In genomic region chr19:17989425-17990094, GRCh38 we compare ENCODE assay signal across 35 cellular contexts. TPM values are rescaled to one million over a fixed set of nuclear protein-coding genes. Genes with fewer than 3 reads are reported as not detected.
"Had no signal": no experiment of that assay in that cellular context is flagged by ENCODE, and none has a peak within 500 bp of the region (broad histone marks: within the 10 kb centered on the region; RNA-seq: fewer than 3 reads in every experiment).

No MANE protein-coding gene starts in this region.

- H3K36me3 Mint-ChIP-seq: activated CD4-positive, alpha-beta memory T cell treated with anti-CD3 and anti-CD28 coated beads for 36 hours; activated naive CD4-positive, alpha-beta T cell treated with anti-CD3 and anti-CD28 coated beads, Interleukin-2, amount 50 U/mL, for 72 hours; activated naive CD8-positive, alpha-beta T cell treated with anti-CD3 and anti-CD28 coated beads for 36 hours had no signal

- H3K4me1 ChIP-seq: adrenal gland, body of pancreas, breast epithelium had no signal

- H3K4me3 ChIP-seq: adrenal gland, body of pancreas, breast epithelium had no signal

- H3K27me3 Mint-ChIP-seq: activated CD4-positive, alpha-beta memory T cell treated with anti-CD3 and anti-CD28 coated beads for 36 hours; activated CD4-positive, alpha-beta T cell treated with anti-CD3 and anti-CD28 coated beads, Interleukin-2, amount 10 ng/mL, durations not matched to agents 7 days and 5 days; activated CD8-positive, alpha-beta T cell treated with anti-CD3 and anti-CD28 coated beads for 36 hours; activated naive CD8-positive, alpha-beta T cell treated with anti-CD3 and anti-CD28 coated beads for 36 hours; activated T-helper 17 cell treated with anti-CD3 and anti-CD28 coated beads, Interleukin-2, amount 50 U/mL, for 72 hours had no signal

- H3K9me3 Mint-ChIP-seq: activated B cell treated with CpG ODN at 0.5 μM for 24 hours; activated CD4-positive, alpha-beta memory T cell treated with anti-CD3 and anti-CD28 coated beads for 36 hours; activated CD4-positive, alpha-beta T cell treated with anti-CD3 and anti-CD28 coated beads, Interleukin-2, amount 10 ng/mL, durations not matched to agents 7 days and 5 days; activated CD8-positive, alpha-beta T cell treated with anti-CD3 and anti-CD28 coated beads for 36 hours; activated naive CD4-positive, alpha-beta T cell treated with anti-CD3 and anti-CD28 coated beads for 36 hours; activated naive CD4-positive, alpha-beta T cell treated with anti-CD3 and anti-CD28 coated beads, Interleukin-2, amount 50 U/mL, for 72 hours; activated naive CD8-positive, alpha-beta T cell treated with anti-CD3 and anti-CD28 coated beads for 36 hours; activated T-cell treated with anti-CD3 and anti-CD28 coated beads, Interleukin-2, amount 50 U/mL, for 4 hours; activated T-cell treated with anti-CD3 and anti-CD28 coated beads, Interleukin-2, amount 50 U/mL, for 72 hours; activated T-helper 1 cell treated with anti-CD3 and anti-CD28 coated beads, Interleukin-12 subunit alpha, Interleukin-12 subunit beta, Interleukin-2, Interleukin-4 antibody, amounts not matched to agents 30 ng/mL and 10 ng/mL and 1 ng/mL, durations not matched to agents 14 hours and 24 hours and 36 hours; activated T-helper 17 cell treated with anti-CD3 and anti-CD28 coated beads, Interleukin-2, amount 50 U/mL, for 72 hours; T-helper 1 cell treated with Interleukin-12 subunit alpha and Interleukin-12 subunit beta and Interleukin-4 antibody, amounts not matched to agents 30 μg/mL and 1 μg/mL, for 36 hours; T-helper 2 cell treated with Interferon-gamma antibody and Interleukin-4, amounts not matched to agents 5 μg/mL and 100 μg/mL, for 36 hours had no signal

- H3K4me1 Mint-ChIP-seq: activated B cell treated with CpG ODN at 0.5 μM for 24 hours; activated CD4-positive, alpha-beta T cell treated with anti-CD3 and anti-CD28 coated beads, Interleukin-2, amount 10 ng/mL, durations not matched to agents 7 days and 5 days; activated naive CD8-positive, alpha-beta T cell treated with anti-CD3 and anti-CD28 coated beads for 36 hours had no signal

- H3K27ac Mint-ChIP-seq: activated B cell treated with CpG ODN at 0.5 μM for 24 hours; activated CD4-positive, alpha-beta memory T cell treated with anti-CD3 and anti-CD28 coated beads for 36 hours; activated CD4-positive, alpha-beta T cell treated with anti-CD3 and anti-CD28 coated beads, Interleukin-2, amount 10 ng/mL, durations not matched to agents 7 days and 5 days; activated CD8-positive, alpha-beta T cell treated with anti-CD3 and anti-CD28 coated beads for 36 hours; activated naive CD4-positive, alpha-beta T cell treated with anti-CD3 and anti-CD28 coated beads for 36 hours; activated naive CD4-positive, alpha-beta T cell treated with anti-CD3 and anti-CD28 coated beads, Interleukin-2, amount 50 U/mL, for 72 hours; activated naive CD8-positive, alpha-beta T cell treated with anti-CD3 and anti-CD28 coated beads for 36 hours; activated T-cell treated with anti-CD3 and anti-CD28 coated beads, Interleukin-2, amount 50 U/mL, for 72 hours; activated T-helper 1 cell treated with anti-CD3 and anti-CD28 coated beads, Interleukin-12 subunit alpha, Interleukin-12 subunit beta, Interleukin-2, Interleukin-4 antibody, amounts not matched to agents 30 ng/mL and 10 ng/mL and 1 ng/mL, durations not matched to agents 14 hours and 24 hours and 36 hours; activated T-helper 17 cell treated with anti-CD3 and anti-CD28 coated beads, Interleukin-2, amount 50 U/mL, for 72 hours; T-helper 1 cell treated with Interleukin-12 subunit alpha and Interleukin-12 subunit beta and Interleukin-4 antibody, amounts not matched to agents 30 μg/mL and 1 μg/mL, for 36 hours; T-helper 2 cell treated with Interferon-gamma antibody and Interleukin-4, amounts not matched to agents 5 μg/mL and 100 μg/mL, for 36 hours had no signal

- DNase-seq: activated B cell treated with CpG ODN at 0.5 μM for 24 hours; activated CD4-positive, alpha-beta memory T cell treated with anti-CD3 and anti-CD28 coated beads for 36 hours; activated CD4-positive, alpha-beta T cell treated with anti-CD3 and anti-CD28 coated beads for 4 hours; activated CD4-positive, alpha-beta T cell treated with anti-CD3 and anti-CD28 coated beads, Interleukin-2, amount 10 ng/mL, durations not matched to agents 7 days and 5 days; activated CD4-positive, CD25-positive, alpha-beta regulatory T cell treated with anti-CD3 and anti-CD28 coated beads, Interleukin-2, amount 50 U/mL, for 72 hours; activated CD8-positive, alpha-beta memory T cell treated with anti-CD3 and anti-CD28 coated beads, Interleukin-2, amount 50 U/mL, for 4 hours; activated CD8-positive, alpha-beta T cell treated with anti-CD3 and anti-CD28 coated beads for 36 hours; activated effector memory CD4-positive, alpha-beta T cell treated with anti-CD3 and anti-CD28 coated beads, Interleukin-2, amount 50 U/mL, for 16 hours; activated gamma-delta T cell treated with Interleukin-2 at 50 U/mL for 16 hours; activated naive CD4-positive, alpha-beta T cell; activated naive CD4-positive, alpha-beta T cell treated with anti-CD3 and anti-CD28 coated beads for 36 hours; activated naive CD4-positive, alpha-beta T cell treated with anti-CD3 and anti-CD28 coated beads, Interleukin-2, amount 50 U/mL, for 16 hours; activated naive CD8-positive, alpha-beta T cell treated with anti-CD3 and anti-CD28 coated beads for 36 hours; activated T-cell treated with anti-CD3 and anti-CD28 coated beads for 4 hours; activated T-cell treated with anti-CD3 and anti-CD28 coated beads, Interleukin-2, amount 50 U/mL, for 1 hour; activated T-cell treated with anti-CD3 and anti-CD28 coated beads, Interleukin-2, amount 50 U/mL, for 4 hours; activated T-cell treated with anti-CD3 and anti-CD28 coated beads, Interleukin-2, amount 50 U/mL, for 72 hours; adrenal gland; amniotic stem cell; aorta; body of pancreas; brain microvascular endothelial cell; central memory CD4-positive, alpha-beta T cell; T-helper 2 cell; T-helper 9 cell had no signal

- H3K27me3 ChIP-seq: adrenal gland, body of pancreas, brain microvascular endothelial cell, breast epithelium had no signal

- H3K4me3 Mint-ChIP-seq: activated B cell treated with CpG ODN at 0.5 μM for 24 hours; activated CD4-positive, alpha-beta memory T cell treated with anti-CD3 and anti-CD28 coated beads for 36 hours; activated CD4-positive, alpha-beta T cell treated with anti-CD3 and anti-CD28 coated beads, Interleukin-2, amount 10 ng/mL, durations not matched to agents 7 days and 5 days; activated CD8-positive, alpha-beta T cell treated with anti-CD3 and anti-CD28 coated beads for 36 hours; activated naive CD4-positive, alpha-beta T cell treated with anti-CD3 and anti-CD28 coated beads for 36 hours; activated naive CD8-positive, alpha-beta T cell treated with anti-CD3 and anti-CD28 coated beads for 36 hours; activated T-cell treated with anti-CD3 and anti-CD28 coated beads, Interleukin-2, amount 50 U/mL, for 4 hours; activated T-cell treated with anti-CD3 and anti-CD28 coated beads, Interleukin-2, amount 50 U/mL, for 72 hours; activated T-helper 1 cell treated with anti-CD3 and anti-CD28 coated beads, Interleukin-12 subunit alpha, Interleukin-12 subunit beta, Interleukin-2, Interleukin-4 antibody, amounts not matched to agents 30 ng/mL and 10 ng/mL and 1 ng/mL, durations not matched to agents 14 hours and 24 hours and 36 hours; activated T-helper 17 cell treated with anti-CD3 and anti-CD28 coated beads, Interleukin-2, amount 50 U/mL, for 72 hours; T-helper 1 cell treated with Interleukin-12 subunit alpha and Interleukin-12 subunit beta and Interleukin-4 antibody, amounts not matched to agents 30 μg/mL and 1 μg/mL, for 36 hours; T-helper 2 cell treated with Interferon-gamma antibody and Interleukin-4, amounts not matched to agents 5 μg/mL and 100 μg/mL, for 36 hours had no signal

- FAIRE-seq: astrocyte, colon, TTC549 had no signal

- H3K36me3 ChIP-seq: adrenal gland, brain microvascular endothelial cell, breast epithelium had no signal

- ATAC-seq: activated CD8-positive, alpha-beta T cell treated with anti-CD3 and anti-CD28 coated beads for 36 hours; activated naive CD4-positive, alpha-beta T cell treated with anti-CD3 and anti-CD28 coated beads, Interleukin-2, amount 50 U/mL, for 72 hours; activated T-cell treated with anti-CD3 and anti-CD28 coated beads, Interleukin-2, amount 50 U/mL, for 4 hours; activated T-cell treated with anti-CD3 and anti-CD28 coated beads, Interleukin-2, amount 50 U/mL, for 72 hours; activated T-helper 17 cell treated with anti-CD3 and anti-CD28 coated beads, Interleukin-2, amount 50 U/mL, for 72 hours; body of pancreas had no signal

- H3K9me3 ChIP-seq: adrenal gland, body of pancreas, breast epithelium had no signal

- H3K27ac ChIP-seq: adrenal gland, body of pancreas, brain microvascular endothelial cell, breast epithelium, VCaP had no signal

RNA-seq across cellular contexts. Expression of gene KCNN1, which starts 22.7 kb away (rescaled TPM):
- total RNA-seq: activated B cell treated with CpG ODN at 0.5 μM for 24 hours; activated CD4-positive, alpha-beta T cell treated with anti-CD3 and anti-CD28 coated beads, Interleukin-2, amount 10 ng/mL, durations not matched to agents 7 days and 5 days; activated T-helper 1 cell treated with anti-CD3 and anti-CD28 coated beads, Interleukin-12 subunit alpha, Interleukin-12 subunit beta, Interleukin-2, Interleukin-4 antibody, amounts not matched to agents 30 ng/mL and 10 ng/mL and 1 ng/mL, durations not matched to agents 14 hours and 24 hours and 36 hours; body of pancreas had no signal
